In the genomic region with DNA sequence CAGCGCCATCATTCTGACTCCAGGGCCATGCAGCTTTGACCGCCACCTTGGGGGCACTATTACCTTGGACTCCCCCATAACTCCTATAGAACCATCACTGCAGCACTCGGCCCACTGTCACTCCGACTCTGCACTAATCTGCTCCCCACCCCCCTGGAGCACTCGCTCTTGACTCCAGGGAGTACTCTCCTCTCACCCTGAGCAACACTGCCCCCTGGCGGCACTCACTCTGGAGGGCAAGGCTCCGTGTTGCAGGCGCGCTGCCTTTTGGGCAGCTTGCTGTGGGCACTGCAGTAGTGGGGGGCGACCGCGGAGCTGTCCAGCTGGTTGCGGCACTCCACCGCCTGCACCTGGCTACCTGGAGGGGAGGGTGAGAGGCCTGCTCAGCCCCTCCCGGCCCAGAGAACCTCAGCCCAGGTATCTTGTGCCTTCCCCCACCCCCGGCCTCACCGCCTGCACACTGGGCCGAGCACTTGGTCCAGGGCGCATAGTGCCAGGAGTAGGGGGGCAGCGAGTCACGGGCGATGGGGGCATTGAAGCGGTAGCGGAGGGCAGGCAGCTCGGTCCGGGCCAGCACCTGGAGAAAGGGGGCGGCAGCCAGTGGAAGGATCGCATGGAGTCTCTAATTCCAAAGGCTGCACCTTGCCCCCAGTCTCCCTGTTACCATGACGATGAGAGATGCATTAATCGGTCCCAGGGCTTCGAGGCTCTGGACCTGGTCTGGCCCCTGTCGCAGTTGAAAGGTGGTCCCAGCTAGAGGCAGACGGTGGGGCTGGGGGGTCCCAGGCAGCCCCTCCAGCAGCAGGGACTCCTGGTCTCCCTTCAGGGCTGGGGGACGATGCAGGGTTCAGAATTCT, we compare ENCODE assay signal across 8 cellular contexts. TPM values are rescaled to one million over a fixed set of nuclear protein-coding genes. Genes with fewer than 3 reads are reported as not detected.
A peak's percentile ranks its signal among the peaks of the same experiment; 100 is the strongest.
DNase-seq lines count a peak whose midpoint lies in the region; ATAC-seq and TF ChIP-seq lines count a peak whose summit lies in the region.

No MANE protein-coding gene starts in this region.

- ATAC-seq in body of pancreas (no peak), lung (ENCODE audit: insufficient read depth, low FRiP score) (peak; percentile 51), GM18873 (IDR thresholded peaks at IDR 0.05; ENCODE audit: low FRiP score, unreplicated experiment) (no peak), GM21723 (IDR thresholded peaks at IDR 0.05; ENCODE audit: unreplicated experiment) (no peak)

- H3K27me3 ChIP-seq in H7 (ENCODE audit: control insufficient read depth, insufficient read depth, low read length) (peaks cover 3% of the 10 kb centered on the region; the same call in 1 of the 2 replicates), body of pancreas (no peaks in the 10 kb centered on the region), lung (ENCODE audit: control insufficient read depth, insufficient read depth) (no peaks in the 10 kb centered on the region)

- no peaks in the 10 kb centered on the region for H3K4me1 ChIP-seq in body of pancreas
- no peaks in the 10 kb centered on the region for H3K4me1 ChIP-seq in lung (ENCODE audit: control insufficient read depth in 2 of 2, insufficient read depth in 2 of 2, low read length in 2 of 2)

- TF ChIP-seq CTCF in body of pancreas (IDR thresholded peaks at IDR 0.05) (peak; percentile 14 to 55 (median 42)), lung (IDR thresholded peaks at IDR 0.05; ENCODE audit: control extremely low read depth, extremely low read depth) (no peak)

- H3K27ac ChIP-seq in body of pancreas (no peak overlapping the region), lung (ENCODE audit: low read depth in 1 of 2, low read length in 1 of 2) (no peak overlapping the region)

- no peak for TF ChIP-seq POLR2A in body of pancreas (IDR thresholded peaks at IDR 0.05)

- H3K4me3 ChIP-seq in H7 (ENCODE audit: insufficient read depth, low read depth, low read length): no peak overlapping the region
- H3K4me3 ChIP-seq in body of pancreas: no peak overlapping the region
- no peak overlapping the region for H3K4me3 ChIP-seq in lung

- peak; percentile 11 for DNase-seq in AML-193 (lab: John Stamatoyannopoulos, UW)
- DNase-seq in H7: peak; percentile 96
- DNase-seq in T-helper 1 cell: peak in 3 of 5 donors; percentile 40 to 60 (median 42)
- DNase-seq in body of pancreas: peak in 3 of 4 donors; percentile 35 to 62 (median 55)
- peak; percentile 59 for DNase-seq in lung (ENCODE audit: low spot score)
- DNase-seq in SIG-M5 (lab: John Stamatoyannopoulos, UW): no peak

- intact Hi-C loops in body of pancreas (cut with DNase I): no loop called here

- H3K9me3 ChIP-seq in body of pancreas (no peaks in the 10 kb centered on the region), lung (ENCODE audit: control insufficient read depth in 2 of 2, insufficient read depth in 1 of 2, low read length in 1 of 2) (no peaks in the 10 kb centered on the region)

- H3K36me3 ChIP-seq in H7 (replicated peaks; ENCODE audit: control insufficient read depth, insufficient read depth, low read length) (no peaks in the 10 kb centered on the region), body of pancreas (replicated peaks in 1 of 2; ENCODE audit: insufficient read depth in 1 of 2, low read depth in 2 of 2) (no peaks in the 10 kb centered on the region), lung (ENCODE audit: control insufficient read depth in 2 of 2, insufficient read depth in 2 of 2, low read length in 2 of 2) (peaks cover 0 to 3% of the 10 kb centered on the region in 2 donors)

- WGBS in body of pancreas, 2 donors: 57 to 73% methylated on average over 5 to 34 of the region's 34 CpGs
- WGBS in lung, 2 donors: 81 to 88% methylated on average over 34 of the region's 34 CpGs

RNA-seq across cellular contexts. Expression of a gene that starts 8.9 kb away (rescaled TPM):
- 3.0 and 4.5 TPM in 2 replicates for total RNA-seq in H7 (2014; rRNA removed; shearing (Covaris generic))
- 1 to 10 TPM; 2.0 to 8.0 TPM for total RNA-seq in body of pancreas
- total RNA-seq in lung: 100 to 1,000 TPM in 1 of 2 donors, 10 to 100 TPM in 1; 23.4 to 100 TPM
- polyA plus RNA-seq in lung: 100 to 1,000 TPM in 1 of 2 donors, 10 to 100 TPM in 1; 46.1 to 127 TPM

RNA-seq across cellular contexts. Expression of a gene that starts 24.4 kb away (rescaled TPM):
- 23.2 and 32.9 TPM in 2 replicates for total RNA-seq in H7 (2014; rRNA removed; shearing (Covaris generic))
- total RNA-seq in body of pancreas: 10 to 100 TPM; 19.1 to 36.6 TPM
- 10 to 100 TPM; 13.1 to 44.1 TPM for total RNA-seq in lung
- 10 to 100 TPM in 1 of 2 donors, 1 to 10 TPM in 1; 9.1 to 17.5 TPM for polyA plus RNA-seq in lung

RNA-seq across cellular contexts. Expression of a gene that starts 44.3 kb away (rescaled TPM):
- not detected in 2 replicates for total RNA-seq in H7 (2014; rRNA removed; shearing (Covaris generic))
- not detected for total RNA-seq in body of pancreas
- not detected for total RNA-seq in lung
- not detected for polyA plus RNA-seq in lung
